9 cellular contexts compared by ENCODE assay signal in the genomic region with DNA sequence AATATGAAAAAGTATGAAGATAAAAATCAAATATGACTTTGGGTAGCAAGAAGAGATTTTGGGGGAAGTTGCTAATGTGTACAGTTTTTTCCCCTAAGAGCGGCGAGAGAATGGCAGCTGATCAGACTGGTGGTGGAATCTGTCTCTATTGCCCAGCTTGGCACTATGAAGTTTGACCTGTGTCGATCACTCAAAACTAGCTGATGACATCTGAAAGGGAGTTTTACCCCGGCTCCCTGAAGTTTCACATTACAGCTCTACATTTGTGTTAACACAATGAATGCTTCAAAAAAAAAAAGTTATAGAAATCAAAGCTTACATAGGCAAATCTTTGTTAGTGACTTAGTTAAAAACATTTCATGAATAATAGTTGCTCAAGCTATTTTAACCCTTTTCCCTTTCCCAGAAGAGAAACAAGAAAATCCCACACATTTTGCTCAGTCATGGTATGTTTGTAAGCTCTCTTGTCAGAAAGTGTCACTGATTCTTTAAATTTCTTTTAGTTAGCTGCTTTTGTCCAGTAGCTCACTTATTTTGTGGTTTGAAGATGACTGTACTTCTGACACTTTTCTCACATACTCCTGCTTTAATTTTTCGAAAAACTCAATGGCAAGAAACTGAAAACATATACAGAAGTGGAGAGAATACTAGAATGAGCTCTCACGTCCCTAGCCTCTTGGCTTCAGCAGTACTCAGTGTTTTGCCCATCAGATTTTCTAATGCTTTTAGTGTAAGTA. TPM values are rescaled to one million over a fixed set of nuclear protein-coding genes. Genes with fewer than 3 reads are reported as not detected.
DNase-seq lines count a peak whose midpoint lies in the region; ATAC-seq lines count a peak whose summit lies in the region.
"Had no signal": no experiment of that assay in that cellular context is flagged by ENCODE, and none has a peak within 500 bp of the region (broad histone marks: within the 10 kb centered on the region; RNA-seq: fewer than 3 reads in every experiment).

No MANE protein-coding gene starts in this region.

- H3K4me1 Mint-ChIP-seq in CD8-positive, alpha-beta memory T cell, result peaks cover 84 to 97% (median 95%) of the 10 kb centered on the region in 3 donors
- H3K4me1 Mint-ChIP-seq in activated CD4-positive, alpha-beta T cell treated with anti-CD3 and anti-CD28 coated beads, Interleukin-2, amount 10 ng/mL, durations not matched to agents 7 days and 5 days, result peaks cover 60% of the 10 kb centered on the region

- H3K4me3 Mint-ChIP-seq in CD8-positive, alpha-beta memory T cell, result peak overlapping the region in 6 of 7 donors; percentile 29 to 80 (median 46)
- H3K4me3 Mint-ChIP-seq in activated CD4-positive, alpha-beta T cell treated with anti-CD3 and anti-CD28 coated beads, Interleukin-2, amount 10 ng/mL, durations not matched to agents 7 days and 5 days, result no peak overlapping the region

- peaks cover 0 to 2% (median 2%) of the 10 kb centered on the region in 5 donors for H3K9me3 Mint-ChIP-seq in CD8-positive, alpha-beta memory T cell
- H3K9me3 Mint-ChIP-seq in activated CD4-positive, alpha-beta T cell treated with anti-CD3 and anti-CD28 coated beads, Interleukin-2, amount 10 ng/mL, durations not matched to agents 7 days and 5 days, result peaks cover 5% of the 10 kb centered on the region

- no peaks in the 10 kb centered on the region for H3K27me3 ChIP-seq in CD8-positive, alpha-beta memory T cell (ENCODE audit: insufficient read depth, low read length, poor library complexity, severe bottlenecking)

- no peak overlapping the region for H3K4me3 ChIP-seq in CD8-positive, alpha-beta memory T cell (ENCODE audit: low read length)

- no peak overlapping the region for H3K27ac ChIP-seq in CD8-positive, alpha-beta memory T cell (ENCODE audit: low read depth, low read length)

- POLR2A ChIA-PET in CD8-positive, alpha-beta memory T cell (lab: Charles Lee), result interaction anchor here (0.6 to 0.9 kb wide), 2 partner anchors 33 to 38 kb away, joined by 3 read pairs; no protein-coding TSS in a partner anchor
- POLR2A ChIA-PET in activated CD4-positive, alpha-beta T cell treated with anti-CD3 and anti-CD28 coated beads, Interleukin-2, amount 10 ng/mL, durations not matched to agents 7 days and 5 days (lab: Charles Lee), result interaction anchor here (0.5 to 0.7 kb wide), 4 partner anchors 35 to 254 kb away, joined by 3 to 7 read pairs (median 3); no protein-coding TSS in a partner anchor

- H3K27ac Mint-ChIP-seq in CD8-positive, alpha-beta memory T cell, result peak overlapping the region in 7 of 8 donors; percentile 3 to 72 (median 45)
- no peak overlapping the region for H3K27ac Mint-ChIP-seq in activated CD4-positive, alpha-beta T cell treated with anti-CD3 and anti-CD28 coated beads, Interleukin-2, amount 10 ng/mL, durations not matched to agents 7 days and 5 days

- peak; percentile 60 for ATAC-seq in GM21447 (IDR thresholded peaks at IDR 0.05; ENCODE audit: unreplicated experiment)

- CTCF ChIA-PET in CD8-positive, alpha-beta memory T cell (lab: Charles Lee), result interaction anchor here (1.0 to 1.8 kb wide), 3 partner anchors 8 to 24 kb away, joined by 3 to 5 read pairs (median 4); no protein-coding TSS in a partner anchor
- CTCF ChIA-PET in activated CD4-positive, alpha-beta T cell treated with anti-CD3 and anti-CD28 coated beads, Interleukin-2, amount 10 ng/mL, durations not matched to agents 7 days and 5 days (lab: Charles Lee), result interaction anchor here (0.7 to 1.1 kb wide), 3 partner anchors 19 to 43 kb away, joined by 3 to 4 read pairs (median 3); no protein-coding TSS in a partner anchor

- no peaks in the 10 kb centered on the region for H3K27me3 Mint-ChIP-seq in CD8-positive, alpha-beta memory T cell
- H3K27me3 Mint-ChIP-seq in activated CD4-positive, alpha-beta T cell treated with anti-CD3 and anti-CD28 coated beads, Interleukin-2, amount 10 ng/mL, durations not matched to agents 7 days and 5 days, result no peaks in the 10 kb centered on the region

- peaks cover 83% of the 10 kb centered on the region for H3K4me1 ChIP-seq in CD8-positive, alpha-beta memory T cell (ENCODE audit: insufficient read depth, low read length)

- no peak for DNase-seq in CD8-positive, alpha-beta memory T cell
- DNase-seq in NCI-H460 (ENCODE audit: extremely low read depth, low read depth), result peak; percentile 22
- peak; percentile 64 for DNase-seq in iris pigment epithelial cell (ENCODE audit: low read depth)
- no peak for DNase-seq in mucosa of gallbladder (ENCODE audit: low spot score)
- no peak for DNase-seq in activated CD4-positive, alpha-beta T cell treated with anti-CD3 and anti-CD28 coated beads, Interleukin-2, amount 10 ng/mL, durations not matched to agents 7 days and 5 days
- no peak for DNase-seq in SHP77 treated with DMSO at 0.1 percent for 48 hours (lab: John Stamatoyannopoulos, UW)
- no peak for DNase-seq in activated CD8-positive, alpha-beta memory T cell treated with anti-CD3 and anti-CD28 coated beads, Interleukin-2, amount 50 U/mL, for 4 hours
- DNase-seq: GDM1 had no signal

- no peaks in the 10 kb centered on the region for H3K9me3 ChIP-seq in CD8-positive, alpha-beta memory T cell (ENCODE audit: low read length)

- H3K36me3 Mint-ChIP-seq in CD8-positive, alpha-beta memory T cell, result peaks cover 3 to 13% (median 6%) of the 10 kb centered on the region in 3 donors
- peaks cover 20% of the 10 kb centered on the region for H3K36me3 Mint-ChIP-seq in activated CD4-positive, alpha-beta T cell treated with anti-CD3 and anti-CD28 coated beads, Interleukin-2, amount 10 ng/mL, durations not matched to agents 7 days and 5 days (ENCODE audit: low read depth)

- no peaks in the 10 kb centered on the region for H3K36me3 ChIP-seq in CD8-positive, alpha-beta memory T cell (ENCODE audit: insufficient read depth, low read length)

RNA-seq across cellular contexts. Expression of gene DYRK1A, which starts 41.3 kb away (rescaled TPM):
- 10 to 100 TPM; 66.1 to 69.6 TPM for total RNA-seq in CD8-positive, alpha-beta memory T cell
- polyA plus RNA-seq in CD8-positive, alpha-beta memory T cell, result 3.7 TPM
- 34.3 and 38.8 TPM in 2 replicates for total RNA-seq in NCI-H460 (2014; rRNA removed; shearing (Covaris generic))
- polyA plus RNA-seq in NCI-H460 (2014; cell fraction: nucleus; rRNA removed), result 16.0 and 22.1 TPM in 2 replicates
- total RNA-seq in mucosa of gallbladder, result 70.2 TPM
- total RNA-seq in activated CD4-positive, alpha-beta T cell treated with anti-CD3 and anti-CD28 coated beads, Interleukin-2, amount 10 ng/mL, durations not matched to agents 7 days and 5 days, result 100 to 1,000 TPM in 1 of 2 experiments, 10 to 100 TPM in 1; 85.6 to 108 TPM

Comparison
In these comparisons a context has a peak if more than half of its experiments do, and no peak if none do; other contexts are left out.
1. DNase-seq: peak in NCI-H460 (single experiment) and iris pigment epithelial cell (single experiment); none in CD8-positive, alpha-beta memory T cell (0 of 5), mucosa of gallbladder (single experiment), activated CD4-positive, alpha-beta T cell treated with anti-CD3 and anti-CD28 coated beads, Interleukin-2, amount 10 ng/mL, durations not matched to agents 7 days and 5 days (single experiment), SHP77 treated with DMSO at 0.1 percent for 48 hours (single experiment) and activated CD8-positive, alpha-beta memory T cell treated with anti-CD3 and anti-CD28 coated beads, Interleukin-2, amount 50 U/mL, for 4 hours (single experiment).